ENCODE assay signal across 9 cellular contexts in the genomic region with DNA sequence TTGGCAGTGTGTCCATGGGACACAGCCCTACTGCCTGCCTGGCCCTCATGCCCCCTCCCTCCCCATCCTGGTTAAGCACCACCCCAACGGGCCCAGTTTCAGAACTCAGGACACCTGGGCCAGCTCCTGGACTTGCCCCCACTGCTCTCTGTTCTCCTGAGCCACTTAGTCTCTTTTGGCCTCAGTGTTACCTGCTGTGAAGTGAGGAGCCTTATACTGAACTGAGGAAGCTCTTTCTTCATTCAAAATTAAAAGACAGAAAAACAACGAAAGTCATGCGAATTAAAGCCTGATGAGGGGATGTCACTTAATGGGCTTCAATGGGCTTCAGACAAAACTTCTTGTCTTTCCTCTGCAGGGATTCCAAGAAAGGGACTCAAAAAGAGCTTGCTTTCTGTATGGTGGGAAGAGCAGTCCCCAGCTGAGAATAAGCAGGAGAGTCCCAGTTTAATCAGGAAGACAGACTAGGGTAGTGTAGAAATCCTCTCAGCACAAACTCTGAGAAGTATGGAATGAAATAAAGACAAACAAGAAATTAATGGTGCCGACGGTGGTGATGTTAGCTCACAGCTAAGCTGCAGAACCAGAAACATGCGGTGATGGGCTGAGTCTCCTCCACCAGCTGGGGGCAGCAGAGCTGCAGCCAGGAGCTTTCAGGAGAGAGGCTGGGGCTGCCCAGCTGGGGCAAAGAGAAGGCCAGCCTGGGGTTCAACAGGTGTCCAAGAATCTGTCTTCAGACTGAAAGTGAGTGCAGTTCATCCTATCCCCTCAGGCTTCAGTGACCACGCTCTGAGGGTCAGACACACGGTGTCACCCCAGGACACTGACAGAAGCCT.
DNase-seq lines count a peak whose midpoint lies in the region; ATAC-seq and TF ChIP-seq lines count a peak whose summit lies in the region.
"Had no signal": no experiment of that assay in that cellular context is flagged by ENCODE, and none has a peak within 500 bp of the region (broad histone marks: within the 10 kb centered on the region; RNA-seq: fewer than 3 reads in every experiment).

No MANE protein-coding gene starts in this region.

- POLR2A ChIA-PET in AG04450 (lab: Yijun Ruan, JAX), result no interaction called here

- H3K4me3 ChIP-seq in AG04450 (ENCODE audit: low read depth, low read length) (no peak overlapping the region), adrenal gland (no peak overlapping the region), transverse colon (no peak overlapping the region), ovary (no peak overlapping the region)

- DNase-seq in AG04450 (ENCODE audit: low read depth, low spot score), result no peak
- peak; percentile 55 for DNase-seq in G401 (ENCODE audit: low spot score)
- peak; percentile 17 for DNase-seq in NCI-H146 treated with DMSO at 0.1 percent for 48 hours (lab: John Stamatoyannopoulos, UW; ENCODE audit: unreplicated experiment)
- peak in 6 of 7 donors; percentile 43 to 58 (median 46) for DNase-seq in adrenal gland
- peak in 1 of 2 donors; percentile 54 for DNase-seq in left colon
- DNase-seq in transverse colon, result peak; percentile 65
- no peak for DNase-seq in ovary

- intact Hi-C loops in adrenal gland (cut with DNase I) (loop anchor here in 1 of 2 donors (10.0 kb wide), 1 partner anchor 209 kb away; no protein-coding TSS in a partner anchor), left colon (cut with DNase I, micrococcal nuclease) (no loop called here), transverse colon (cut with DNase I; ENCODE audit: low total_unique reads) (no loop called here), ovary (cut with DNase I) (loop anchor here in 1 of 4 donors (5.0 kb wide), 1 partner anchor 33 kb away; no protein-coding TSS in a partner anchor)

- peak; percentile 72 for ATAC-seq in left colon
- ATAC-seq in HG03460 (IDR thresholded peaks at IDR 0.05; ENCODE audit: unreplicated experiment), result no peak

- H3K27ac ChIP-seq in AG04450 (ENCODE audit: low read depth, low read length) (no peak overlapping the region), adrenal gland (no peak overlapping the region), transverse colon (no peak overlapping the region), ovary (no peak overlapping the region)
- H3K27ac ChIP-seq: epithelial cell of prostate had no signal

- no peak for TF ChIP-seq EP300 in transverse colon (IDR thresholded peaks at IDR 0.05; ENCODE audit: low read depth)
- TF ChIP-seq EP300 in ovary (IDR thresholded peaks at IDR 0.05), result no peak

- peaks cover 7% of the 10 kb centered on the region for H3K27me3 ChIP-seq in AG04450 (ENCODE audit: control insufficient read depth, insufficient read depth, low read length)
- peaks cover 8% of the 10 kb centered on the region for H3K27me3 ChIP-seq in adrenal gland
- H3K27me3 ChIP-seq in transverse colon, result peaks cover 16% of the 10 kb centered on the region
- H3K27me3 ChIP-seq in ovary, result no peaks in the 10 kb centered on the region

- TF ChIP-seq POLR2A in adrenal gland (IDR thresholded peaks at IDR 0.05) (no peak), transverse colon (IDR thresholded peaks at IDR 0.05) (no peak), ovary (IDR thresholded peaks at IDR 0.05) (no peak)

- CTCF ChIA-PET in AG04450 (lab: Charles Lee), result interaction anchor here (0.6 to 3.2 kb wide), 19 partner anchors 8 to 428 kb away, joined by 3 to 29 read pairs (median 4); no protein-coding TSS in a partner anchor

- WGBS in adrenal gland, 4 donors, result 48 to 55% (median 50%) methylated on average over 6 to 8 of the region's 8 CpGs
- WGBS in transverse colon (ENCODE audit: low coverage in 1 of 2), 2 donors, result 29 to 37% methylated on average over 5 to 6 of the region's 8 CpGs
- WGBS in ovary, 3 donors, result 56 to 66% (median 57%) methylated on average over 8 of the region's 8 CpGs

- TF ChIP-seq CTCF in AG04450 (IDR thresholded peaks at IDR 0.05; ENCODE audit: low read depth, low read length) (peak; percentile 63), adrenal gland (IDR thresholded peaks at IDR 0.05) (peak; percentile 30 to 63 (median 46)), transverse colon (IDR thresholded peaks at IDR 0.05) (peak; percentile 39 to 51 (median 45)), ovary (IDR thresholded peaks at IDR 0.05) (no peak)

- H3K36me3 ChIP-seq in adrenal gland (replicated peaks in 1 of 2) (no peaks in the 10 kb centered on the region), transverse colon (no peaks in the 10 kb centered on the region), ovary (no peaks in the 10 kb centered on the region)

- H3K4me1 ChIP-seq in adrenal gland (replicated peaks in 1 of 2) (no peaks in the 10 kb centered on the region), transverse colon (no peaks in the 10 kb centered on the region), ovary (ENCODE audit: insufficient read depth) (no peaks in the 10 kb centered on the region)

- in situ Hi-C loops in G401 (cut with HindIII; ENCODE audit: low sequenced_read_pairs) (no loop called here), transverse colon (cut with MboI; ENCODE audit: low pct_ligation_motif_present in 1 of 4, low pct_unique_long_range_greater_than_20kb in 1 of 4, low sequenced_read_pairs in 3 of 4) (no loop called here)

- H3K9me3 ChIP-seq in AG04450 (ENCODE audit: control insufficient read depth, insufficient read depth, low read length), result no peaks in the 10 kb centered on the region
- no peaks in the 10 kb centered on the region for H3K9me3 ChIP-seq in adrenal gland (replicated peaks in 1 of 3)
- no peaks in the 10 kb centered on the region for H3K9me3 ChIP-seq in transverse colon
- H3K9me3 ChIP-seq in ovary, result no peaks in the 10 kb centered on the region

Comparison
In these comparisons a context has a peak if more than half of its experiments do, and no peak if none do; other contexts are left out.
1. DNase-seq: peak in G401 (single experiment), NCI-H146 treated with DMSO at 0.1 percent for 48 hours (single experiment), adrenal gland (6 of 7) and transverse colon (single experiment); none in AG04450 (single experiment) and ovary (0 of 5).
2. CTCF ChIP-seq: peak in AG04450 (single experiment), adrenal gland (6 of 6) and transverse colon (5 of 5); none in ovary (0 of 3).